Comparison of ENCODE assay signal across 17 cellular contexts in genomic region chr6:30705620-30706019, GRCh38.
"Had no signal": no experiment of that assay in that cellular context is flagged by ENCODE, and none has a peak within 500 bp of the region (broad histone marks: within the 10 kb centered on the region; RNA-seq: fewer than 3 reads in every experiment).

No MANE protein-coding gene starts in this region.

- H3K4me1 Mint-ChIP-seq: activated naive CD8-positive, alpha-beta T cell treated with anti-CD3 and anti-CD28 coated beads for 36 hours had no signal

- ATAC-seq: effector memory CD8-positive, alpha-beta T cell; left lobe of liver; mucosa of descending colon; pancreas; WTC11 had no signal

- H3K27me3 Mint-ChIP-seq: activated naive CD8-positive, alpha-beta T cell treated with anti-CD3 and anti-CD28 coated beads for 36 hours; effector memory CD8-positive, alpha-beta T cell; naive B cell; type B pancreatic cell had no signal

- H3K9me3 Mint-ChIP-seq: activated naive CD8-positive, alpha-beta T cell treated with anti-CD3 and anti-CD28 coated beads for 36 hours; effector memory CD8-positive, alpha-beta T cell; naive B cell; T-helper 2 cell treated with Interferon-gamma antibody and Interleukin-4, amounts not matched to agents 5 μg/mL and 100 μg/mL, for 36 hours; type B pancreatic cell; WTC11 had no signal

- H3K4me3 Mint-ChIP-seq: activated naive CD8-positive, alpha-beta T cell treated with anti-CD3 and anti-CD28 coated beads for 36 hours; effector memory CD8-positive, alpha-beta T cell; T-helper 2 cell treated with Interferon-gamma antibody and Interleukin-4, amounts not matched to agents 5 μg/mL and 100 μg/mL, for 36 hours; type B pancreatic cell; WTC11 had no signal

- DNase-seq: activated CD4-positive, alpha-beta T cell treated with anti-CD3 and anti-CD28 coated beads for 4 hours; activated CD8-positive, alpha-beta memory T cell treated with anti-CD3 and anti-CD28 coated beads, Interleukin-2, amount 50 U/mL, for 4 hours; activated gamma-delta T cell treated with Interleukin-2 at 50 U/mL for 16 hours; activated naive CD8-positive, alpha-beta T cell treated with anti-CD3 and anti-CD28 coated beads for 36 hours; activated T-cell treated with anti-CD3 and anti-CD28 coated beads, Interleukin-2, amount 50 U/mL, for 48 hours; amniotic stem cell; effector memory CD8-positive, alpha-beta T cell; glutamatergic neuron; naive B cell; retina; stomach had no signal

- H3K27ac Mint-ChIP-seq: activated naive CD8-positive, alpha-beta T cell treated with anti-CD3 and anti-CD28 coated beads for 36 hours; T-helper 2 cell treated with Interferon-gamma antibody and Interleukin-4, amounts not matched to agents 5 μg/mL and 100 μg/mL, for 36 hours; type B pancreatic cell; WTC11 had no signal
